In the genomic region with DNA sequence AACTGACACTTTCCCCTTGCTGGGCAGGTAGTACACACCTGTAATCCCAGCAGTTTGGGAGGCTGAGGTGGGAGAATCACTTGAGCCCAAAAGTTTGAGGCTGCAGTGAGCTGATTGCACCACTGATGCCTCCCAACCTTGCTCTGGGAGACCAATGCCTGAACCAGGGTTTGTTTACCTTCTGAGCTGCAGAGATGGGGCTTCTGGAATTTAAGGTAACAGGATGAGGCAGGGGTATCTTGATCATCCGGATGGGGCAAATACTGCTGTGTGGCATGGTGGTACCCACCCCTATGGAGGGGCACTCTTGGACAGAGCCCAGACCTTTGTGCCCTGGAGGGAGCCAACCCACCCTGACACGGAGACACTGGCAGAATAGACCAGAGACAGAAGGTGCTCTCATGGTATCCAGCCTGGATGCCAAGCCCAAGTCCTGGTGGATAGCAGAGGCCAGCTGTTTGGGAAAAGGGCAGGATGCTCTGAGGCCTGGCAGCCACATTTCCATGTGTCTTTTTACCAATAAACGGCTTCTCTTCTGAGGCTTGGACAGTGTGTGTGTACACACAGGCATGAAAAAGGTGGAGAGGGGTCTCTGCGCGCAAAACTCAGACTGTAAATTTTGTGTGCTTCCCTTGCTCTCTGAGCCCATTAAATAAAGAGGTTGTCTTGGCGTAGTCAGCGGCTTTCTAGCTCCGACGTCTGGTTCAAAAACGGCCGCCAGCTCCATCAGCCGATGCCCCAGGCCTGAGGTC, we compare ENCODE assay signal across 9 cellular contexts. TPM values are rescaled to one million over a fixed set of nuclear protein-coding genes. Genes with fewer than 3 reads are reported as not detected.
A peak's percentile ranks its signal among the peaks of the same experiment; 100 is the strongest.
DNase-seq lines count a peak whose midpoint lies in the region; ATAC-seq, FAIRE-seq and TF ChIP-seq lines count a peak whose summit lies in the region.
"Had no signal": no experiment of that assay in that cellular context is flagged by ENCODE, and none has a peak within 500 bp of the region (broad histone marks: within the 10 kb centered on the region; RNA-seq: fewer than 3 reads in every experiment).

No MANE protein-coding gene starts in this region.

- H3K4me3 Mint-ChIP-seq in Calu3 (ENCODE audit: low read depth, unreplicated experiment), result peak overlapping the region; percentile 77

- H3K79me2 ChIP-seq in OCI-LY7 (ENCODE audit: insufficient read depth, low read depth, low read length) (peaks cover 17% of the 10 kb centered on the region), endothelial cell of umbilical vein (ENCODE audit: control insufficient read depth, insufficient read depth, low read length) (peaks cover 9% of the 10 kb centered on the region)

- TF ChIP-seq POLR2A in endothelial cell of umbilical vein (IDR thresholded peaks at IDR 0.05; ENCODE audit: low read depth, low read length) (no peak), ovary (IDR thresholded peaks at IDR 0.05) (no peak)

- BruUV-seq in Calu3 (replicated peaks; lab: Mats Ljungman, UMichigan) (no TSS peak), OCI-LY7 (replicated peaks; lab: Mats Ljungman, UMichigan) (no TSS peak), endothelial cell of umbilical vein (replicated peaks; lab: Mats Ljungman, UMichigan) (TSS peak; percentile 70)

- 0 out of 2 replicates have a peak, but pooled peaks cover 5% of the 10 kb centered on the region for H4K20me1 ChIP-seq in OCI-LY7 (ENCODE audit: insufficient read depth, low read length)
- H4K20me1 ChIP-seq in endothelial cell of umbilical vein (replicated peaks; ENCODE audit: control insufficient read depth, extremely low read depth, insufficient read depth, low read length), result no peaks in the 10 kb centered on the region

- FAIRE-seq in endothelial cell of umbilical vein (lab: Jason Lieb, UNC), result peak; percentile 31
- FAIRE-seq: colon had no signal

- H3K9me1 ChIP-seq in endothelial cell of umbilical vein (replicated peaks; ENCODE audit: control insufficient read depth, extremely low read depth, insufficient read depth, low read length), result no peaks in the 10 kb centered on the region

- CTCF ChIA-PET in Calu3 (lab: Charles Lee) (interaction anchor here (0.9 to 1.1 kb wide), 2 partner anchors 12 to 173 kb away, joined by 3 to 4 read pairs; no protein-coding TSS in a partner anchor), OCI-LY7 (lab: Charles Lee; ENCODE audit: unreplicated experiment) (interaction anchor here (0.7 kb wide), 1 partner anchor 438 kb away, joined by 3 read pairs; a partner anchor contains a TSS), endothelial cell of umbilical vein (lab: Charles Lee) (interaction anchor here (0.7 to 2.1 kb wide), 6 partner anchors 10 to 31 kb away, joined by 3 to 12 read pairs (median 4); a partner anchor contains a TSS)

- H3K4me3 ChIP-seq in OCI-LY7 (ENCODE audit: low read depth, low read length, poor library complexity, severe bottlenecking), result peak overlapping the region; percentile 63
- peak overlapping the region in 2 of 3 experiments; percentile 23 to 60 for H3K4me3 ChIP-seq in endothelial cell of umbilical vein (replicated peaks in 1 of 3; ENCODE audit: insufficient read depth in 1 of 3, low read depth in 1 of 3, low read length in 3 of 3)
- peak overlapping the region; percentile 46 for H3K4me3 ChIP-seq in ovary

- peak overlapping the region; percentile 83 for H3K9ac ChIP-seq in endothelial cell of umbilical vein (replicated peaks; ENCODE audit: extremely low read depth, insufficient read depth, low read length)

- no peaks in the 10 kb centered on the region for H3K9me3 Mint-ChIP-seq in Calu3 (ENCODE audit: low read depth, unreplicated experiment)

- intact Hi-C loops in Calu3 (cut with micrococcal nuclease; ENCODE audit: unreplicated experiment), result no loop called here
- intact Hi-C loops in OCI-LY7 (cut with micrococcal nuclease; ENCODE audit: unreplicated experiment), result loop anchor here (10.0 kb wide), 1 partner anchor 305 kb away; a partner anchor contains a TSS
- intact Hi-C loops in endothelial cell of umbilical vein (cut with micrococcal nuclease), result loop anchor here (1.0 to 10.0 kb wide), 6 partner anchors 10 to 305 kb away; a partner anchor contains a TSS
- intact Hi-C loops in ovary (cut with DNase I), result loop anchor here in 1 of 4 donors (10.0 kb wide), 2 partner anchors 305 to 335 kb away; a partner anchor contains a TSS

- peaks cover 57% of the 10 kb centered on the region for H3K36me3 Mint-ChIP-seq in Calu3 (ENCODE audit: insufficient read depth, unreplicated experiment)

- no peaks in the 10 kb centered on the region for H3K9me2 ChIP-seq in OCI-LY7 (ENCODE audit: insufficient read depth, low read length)

- H3K27me3 ChIP-seq in endothelial cell of umbilical vein (ENCODE audit: control insufficient read depth in 2 of 2, insufficient read depth in 2 of 2, low read length in 2 of 2), result no peaks in the 10 kb centered on the region
- no peaks in the 10 kb centered on the region for H3K27me3 ChIP-seq in ovary

- dilution Hi-C loops in endothelial cell of umbilical vein (cut with MboI; ENCODE audit: extremely low pct_ligation_motif_present, low sequenced_read_pairs), result no loop called here

- H3K4me1 Mint-ChIP-seq in Calu3 (ENCODE audit: low read depth, unreplicated experiment), result peaks cover 29% of the 10 kb centered on the region

- TF ChIP-seq CTCF in Calu3 (IDR thresholded peaks at IDR 0.05; ENCODE audit: unreplicated experiment) (no peak), OCI-LY7 (conservative IDR thresholded peaks at IDR 0.05; ENCODE audit: low read length) (no peak), endothelial cell of umbilical vein (IDR thresholded peaks at IDR 0.05; ENCODE audit: extremely low read depth in 1 of 2, insufficient read depth in 1 of 2, low read depth in 1 of 2, low read length in 2 of 2) (no peak), ovary (IDR thresholded peaks at IDR 0.05) (no peak)

- ATAC-seq in HG02588 (IDR thresholded peaks at IDR 0.05; ENCODE audit: unreplicated experiment), result no peak

- H3K36me3 ChIP-seq in OCI-LY7 (ENCODE audit: insufficient read depth, low read length) (peaks cover 30% of the 10 kb centered on the region), endothelial cell of umbilical vein (ENCODE audit: control insufficient read depth in 2 of 2, extremely low read depth in 1 of 2, insufficient read depth in 2 of 2, low read length in 2 of 2) (peaks cover 0 to 19% of the 10 kb centered on the region in 2 experiments), ovary (no peaks in the 10 kb centered on the region)

- H2AFZ ChIP-seq in OCI-LY7 (ENCODE audit: low read length), result no peak overlapping the region; the same call in 1 of the 2 replicates
- peak overlapping the region; percentile 23 for H2AFZ ChIP-seq in endothelial cell of umbilical vein (ENCODE audit: low read depth, low read length)

- H3K9me3 ChIP-seq in OCI-LY7 (ENCODE audit: low read length), result no peaks in the 10 kb centered on the region
- H3K9me3 ChIP-seq in endothelial cell of umbilical vein (replicated peaks; ENCODE audit: control insufficient read depth, insufficient read depth, low read length), result no peaks in the 10 kb centered on the region
- H3K9me3 ChIP-seq in ovary, result no peaks in the 10 kb centered on the region

- DNase-seq in Calu3, result no peak
- no peak for DNase-seq in OCI-LY7 (ENCODE audit: low spot score)
- no peak for DNase-seq in endothelial cell of umbilical vein (ENCODE audit: low read depth, low spot score)
- no peak for DNase-seq in ovary
- DNase-seq in islet precursor cell, result no peak
- no peak for DNase-seq in NCI-H510A treated with DMSO at 0.1 percent for 48 hours (lab: John Stamatoyannopoulos, UW)
- DNase-seq in mesenteric fat pad (ENCODE audit: low spot score), result no peak

- peak overlapping the region; percentile 91 for H3K27ac Mint-ChIP-seq in Calu3 (ENCODE audit: unreplicated experiment)

- no peak for TF ChIP-seq EP300 in ovary (IDR thresholded peaks at IDR 0.05)

- H3K27ac ChIP-seq in OCI-LY7 (ENCODE audit: low read depth, low read length, poor library complexity, severe bottlenecking), result no peak overlapping the region
- peak overlapping the region; percentile 89 for H3K27ac ChIP-seq in endothelial cell of umbilical vein (ENCODE audit: insufficient read depth, low read depth, low read length)
- H3K27ac ChIP-seq in ovary, result peak overlapping the region; percentile 62 to 85

- H3K4me2 ChIP-seq in OCI-LY7 (ENCODE audit: low read length) (peak overlapping the region; percentile 60), endothelial cell of umbilical vein (ENCODE audit: insufficient read depth, low read length) (peak overlapping the region; percentile 92)

- POLR2A ChIA-PET in OCI-LY7 (lab: Charles Lee) (interaction anchor here (1.2 kb wide), 2 partner anchors 8 to 17 kb away, joined by 3 to 5 read pairs; a partner anchor contains a TSS), endothelial cell of umbilical vein (lab: Charles Lee) (interaction anchor here (0.7 kb wide), 1 partner anchor 21 kb away, joined by 4 read pairs; no protein-coding TSS in a partner anchor)

- no peaks in the 10 kb centered on the region for H3K27me3 Mint-ChIP-seq in Calu3 (ENCODE audit: unreplicated experiment)

- H3K4me1 ChIP-seq in OCI-LY7 (ENCODE audit: insufficient read depth, low read length, poor library complexity, severe bottlenecking) (peaks cover 12% of the 10 kb centered on the region), endothelial cell of umbilical vein (ENCODE audit: control insufficient read depth, extremely low read depth, insufficient read depth, low read length) (peaks cover 17% of the 10 kb centered on the region), ovary (ENCODE audit: insufficient read depth) (peaks cover under 1% of the 10 kb centered on the region)

- 3 to 6% (median 4%) methylated on average over 11 to 12 of the region's 12 CpGs for WGBS in ovary, 3 donors

RNA-seq across cellular contexts. Expression of a gene that starts 4.4 kb away (rescaled TPM):
- 21.2 and 24.8 TPM in 2 replicates for total RNA-seq in Calu3 (2022)
- 15.7 and 18.8 TPM in 2 replicates for total RNA-seq in OCI-LY7 (2014; rRNA removed; shearing (Covaris generic))
- 16.4 and 17.3 TPM in 2 replicates for total RNA-seq in OCI-LY7 (2022)
- 15.1 and 15.3 TPM in 2 replicates for total RNA-seq in endothelial cell of umbilical vein
- polyA plus RNA-seq in endothelial cell of umbilical vein, result 16.1 TPM in 2 replicates
- polyA plus RNA-seq in endothelial cell of umbilical vein (2011; cell fraction: cytosol; rRNA removed), result 9.7 and 11.3 TPM in 2 replicates
- polyA plus RNA-seq in endothelial cell of umbilical vein (2011; cell fraction: nucleus; rRNA removed), result 11.7 and 11.8 TPM in 2 replicates
- 9.6 and 13.4 TPM in 2 replicates for polyA plus RNA-seq in endothelial cell of umbilical vein (2012)
- 12.2 and 17.4 TPM in 2 replicates for polyA minus RNA-seq in endothelial cell of umbilical vein
- polyA minus RNA-seq in endothelial cell of umbilical vein (2011; cell fraction: cytosol; rRNA and poly(A)+ RNA removed), result 6.8 TPM
- polyA minus RNA-seq in endothelial cell of umbilical vein (2011; cell fraction: nucleus; rRNA and poly(A)+ RNA removed), result 6.3 and 11.1 TPM in 2 replicates
- 1 to 10 TPM; 6.2 to 9.8 (median 6.7) TPM for total RNA-seq in ovary
- polyA plus RNA-seq in ovary, result 1 to 10 TPM; 2.7 to 4.8 TPM
- 5.3 TPM for total RNA-seq in mesenteric fat pad

RNA-seq across cellular contexts. Expression of a gene that starts 7.8 kb away (rescaled TPM):
- total RNA-seq in Calu3 (2022), result 11.3 and 12.2 TPM in 2 replicates
- 6.4 and 11.3 TPM in 2 replicates for total RNA-seq in OCI-LY7 (2014; rRNA removed; shearing (Covaris generic))
- total RNA-seq in OCI-LY7 (2022), result 9.2 and 10.8 TPM in 2 replicates
- total RNA-seq in endothelial cell of umbilical vein, result 10.3 and 11.7 TPM in 2 replicates
- polyA plus RNA-seq in endothelial cell of umbilical vein, result 16.8 and 28.8 TPM in 2 replicates
- 7.2 and 10.9 TPM in 2 replicates for polyA plus RNA-seq in endothelial cell of umbilical vein (2011; cell fraction: cytosol; rRNA removed)
- 7.1 and 7.6 TPM in 2 replicates for polyA plus RNA-seq in endothelial cell of umbilical vein (2011; cell fraction: nucleus; rRNA removed)
- 4.7 and 6.1 TPM in 2 replicates for polyA plus RNA-seq in endothelial cell of umbilical vein (2012)
- 5.5 and 8.9 TPM in 2 replicates for polyA minus RNA-seq in endothelial cell of umbilical vein
- 3.2 TPM for polyA minus RNA-seq in endothelial cell of umbilical vein (2011; cell fraction: cytosol; rRNA and poly(A)+ RNA removed)
- polyA minus RNA-seq in endothelial cell of umbilical vein (2011; cell fraction: nucleus; rRNA and poly(A)+ RNA removed), result 4.7 and 5.0 TPM in 2 replicates
- 10 to 100 TPM; 12.4 to 33.3 (median 18.7) TPM for total RNA-seq in ovary
- polyA plus RNA-seq in ovary, result 10 to 100 TPM in 1 of 2 donors, 1 to 10 TPM in 1; 4.1 to 12.8 TPM
- 6.3 TPM for total RNA-seq in mesenteric fat pad

RNA-seq across cellular contexts. Expression of a gene that starts 17.2 kb away (rescaled TPM):
- total RNA-seq in Calu3 (2022) (1.5 and 1.9 TPM in 2 replicates), OCI-LY7 (2022) (171 and 181 TPM in 2 replicates), endothelial cell of umbilical vein (0.75 and 1.2 TPM in 2 replicates), ovary (1 to 10 TPM in 6 of 7 donors, under 1 TPM in 1; 0.46 to 8.2 (median 4.4) TPM), mesenteric fat pad (2.3 TPM)
- total RNA-seq in OCI-LY7 (2014; rRNA removed; shearing (Covaris generic)), result 126 and 133 TPM in 2 replicates
- polyA plus RNA-seq in endothelial cell of umbilical vein (0.06 and 0.07 TPM in 2 replicates), ovary (1 to 10 TPM; 1.9 to 3.2 TPM)
- 0.08 and 0.12 TPM in 2 replicates for polyA plus RNA-seq in endothelial cell of umbilical vein (2011; cell fraction: cytosol; rRNA removed)
- polyA plus RNA-seq in endothelial cell of umbilical vein (2011; cell fraction: nucleus; rRNA removed), result 0.24 and 0.64 TPM in 2 replicates
- 0.50 and 0.55 TPM in 2 replicates for polyA plus RNA-seq in endothelial cell of umbilical vein (2012)
- 0.19 and 0.39 TPM in 2 replicates for polyA minus RNA-seq in endothelial cell of umbilical vein
- polyA minus RNA-seq in endothelial cell of umbilical vein (2011; cell fraction: cytosol; rRNA and poly(A)+ RNA removed), result not detected
- 0.77 TPM in 1 of 2 replicates, not detected in the other for polyA minus RNA-seq in endothelial cell of umbilical vein (2011; cell fraction: nucleus; rRNA and poly(A)+ RNA removed)

RNA-seq across cellular contexts. Expression of a gene that starts 25.0 kb away (rescaled TPM):
- total RNA-seq in Calu3 (2022), result not detected in 2 replicates
- 3.2 and 3.3 TPM in 2 replicates for total RNA-seq in OCI-LY7 (2014; rRNA removed; shearing (Covaris generic))
- 1.7 and 3.9 TPM in 2 replicates for total RNA-seq in OCI-LY7 (2022)
- 1.3 TPM in 1 of 2 replicates, not detected in the other for total RNA-seq in endothelial cell of umbilical vein
- not detected in 2 replicates for polyA plus RNA-seq in endothelial cell of umbilical vein
- not detected in 2 replicates for polyA plus RNA-seq in endothelial cell of umbilical vein (2011; cell fraction: cytosol; rRNA removed)
- not detected in 2 replicates for polyA plus RNA-seq in endothelial cell of umbilical vein (2011; cell fraction: nucleus; rRNA removed)
- polyA plus RNA-seq in endothelial cell of umbilical vein (2012), result not detected in 2 replicates
- not detected in 2 replicates for polyA minus RNA-seq in endothelial cell of umbilical vein
- polyA minus RNA-seq in endothelial cell of umbilical vein (2011; cell fraction: cytosol; rRNA and poly(A)+ RNA removed), result not detected
- polyA minus RNA-seq in endothelial cell of umbilical vein (2011; cell fraction: nucleus; rRNA and poly(A)+ RNA removed), result not detected in 2 replicates
- 1 to 10 TPM in 2 of 7 donors, not detected in 5; 1.0 to 1.3 TPM for total RNA-seq in ovary
- polyA plus RNA-seq in ovary, result 1 to 10 TPM in 1 of 2 donors, under 1 TPM in 1; 0.38 to 1.4 TPM
- not detected for total RNA-seq in mesenteric fat pad

RNA-seq across cellular contexts. Expression of a gene that starts 29.3 kb away (rescaled TPM):
- total RNA-seq in Calu3 (2022), result 66.4 and 69.5 TPM in 2 replicates
- total RNA-seq in OCI-LY7 (2014; rRNA removed; shearing (Covaris generic)), result 38.6 and 44.9 TPM in 2 replicates
- 74.8 and 78.6 TPM in 2 replicates for total RNA-seq in OCI-LY7 (2022)
- 57.4 and 63.0 TPM in 2 replicates for total RNA-seq in endothelial cell of umbilical vein
- polyA plus RNA-seq in endothelial cell of umbilical vein, result 37.0 and 37.1 TPM in 2 replicates
- 20.6 and 29.2 TPM in 2 replicates for polyA plus RNA-seq in endothelial cell of umbilical vein (2011; cell fraction: cytosol; rRNA removed)
- 37.8 and 42.1 TPM in 2 replicates for polyA plus RNA-seq in endothelial cell of umbilical vein (2011; cell fraction: nucleus; rRNA removed)
- polyA plus RNA-seq in endothelial cell of umbilical vein (2012), result 34.0 and 36.5 TPM in 2 replicates
- 29.9 and 35.0 TPM in 2 replicates for polyA minus RNA-seq in endothelial cell of umbilical vein
- polyA minus RNA-seq in endothelial cell of umbilical vein (2011; cell fraction: cytosol; rRNA and poly(A)+ RNA removed), result 23.9 TPM
- 17.0 and 20.7 TPM in 2 replicates for polyA minus RNA-seq in endothelial cell of umbilical vein (2011; cell fraction: nucleus; rRNA and poly(A)+ RNA removed)
- total RNA-seq in ovary, result 10 to 100 TPM; 18.4 to 46.9 (median 38.0) TPM
- polyA plus RNA-seq in ovary, result 10 to 100 TPM; 24.7 to 29.7 TPM
- total RNA-seq in mesenteric fat pad, result 42.1 TPM

Comparison
In these comparisons a context has a peak if more than half of its experiments do, and no peak if none do; other contexts are left out.
1. RNA of a gene that starts 17.2 kb away (total RNA-seq): 126 to 181 TPM in OCI-LY7; 0.46 to 8.2 TPM in ovary, 2.3 TPM in mesenteric fat pad (single experiment), 1.5 to 1.9 TPM in Calu3 and 0.75 to 1.2 TPM in endothelial cell of umbilical vein; every median in the first group is over 10 times any median in the second.
2. Peak in every context shown above with its lines, with median percentiles within 50 percentile points of each other: H3K4me3 ChIP-seq.